Comparison of ENCODE assay signal across 1 cellular context in genomic region chr17:76737676-76738467, GRCh38.
TF ChIP-seq lines count a peak whose summit lies in the region.

Gene MFSD11, plus strand, starts transcription at chr17:76738119. Its CDS starts 234 bp downstream, at chr17:76738353.

TF ChIP-seq in K562, 482 proteins besides CTCF, POLR2A, EP300 and RAD21 (continued from another document and continues in another):
- TF ChIP-seq ZNF318 (IDR thresholded peaks at IDR 0.05; ENCODE audit: borderline replicate concordance in 1 of 2, low read depth in 1 of 2) (no peak), YY1 (IDR thresholded peaks at IDR 0.05; ENCODE audit: borderline replicate concordance in 1 of 3, control insufficient read depth in 1 of 3, extremely low read depth in 1 of 3, insufficient read depth in 3 of 3, insufficient read length in 1 of 3, insufficient replicate concordance in 2 of 3, low read depth in 1 of 3, low read length in 2 of 3) (peak in 2 of 3 experiments; percentile 58 to 61), ZBTB11 (CRISPR knock-in tag; IDR thresholded peaks at IDR 0.05) (peak in 1 of 3 experiments; percentile 45; a peak in 2 of 6 replicates), ZNF24 (IDR thresholded peaks at IDR 0.05) (peak; percentile 39; the same call in 1 of the 2 replicates), ZNF76 (CRISPR knock-in tag; IDR thresholded peaks at IDR 0.05; ENCODE audit: borderline replicate concordance) (peak; percentile 48; the same call in 1 of the 2 replicates), NRF1 (conservative IDR thresholded peaks at IDR 0.05 in 1 of 2, IDR thresholded peaks at IDR 0.05 in 1 of 2) (peak; percentile 93 to 95), ZBTB43 (CRISPR knock-in tag; IDR thresholded peaks at IDR 0.05) (no peak), U2AF1 (optimal IDR thresholded peaks at IDR 0.05; ENCODE audit: low read depth, low read length) (no peak), ZNF431 (CRISPR knock-in tag; IDR thresholded peaks at IDR 0.05) (no peak), HNRNPUL1 (IDR thresholded peaks at IDR 0.05; ENCODE audit: low read length) (no peak), SPI1 (IDR thresholded peaks at IDR 0.05; ENCODE audit: borderline replicate concordance, low read depth, low read length) (no peak), NR3C1 (CRISPR knock-in tag; IDR thresholded peaks at IDR 0.05) (no peak), PKNOX1 (IDR thresholded peaks at IDR 0.05) (peak; percentile 64), ZNF830 (CRISPR knock-in tag; IDR thresholded peaks at IDR 0.05) (no peak), TCF15 (CRISPR knock-in tag; IDR thresholded peaks at IDR 0.05) (no peak), ARHGAP35 (IDR thresholded peaks at IDR 0.05; ENCODE audit: partially characterized antibody) (no peak), FOXP4 (CRISPR knock-in tag; IDR thresholded peaks at IDR 0.05; ENCODE audit: borderline replicate concordance) (no peak), FOXK2 (conservative IDR thresholded peaks at IDR 0.05 in 1 of 2, IDR thresholded peaks at IDR 0.05 in 1 of 2; ENCODE audit: low read depth in 2 of 2) (no peak), STAT5A (IDR thresholded peaks at IDR 0.05; ENCODE audit: borderline replicate concordance, low read length) (no peak), ZBTB8A (IDR thresholded peaks at IDR 0.05; ENCODE audit: partially characterized antibody) (no peak), ARID3A (IDR thresholded peaks at IDR 0.05; ENCODE audit: borderline replicate concordance, low read depth, low read length) (no peak), DACH1 (IDR thresholded peaks at IDR 0.05; ENCODE audit: partially characterized antibody) (peak; percentile 37), FOXM1 (IDR thresholded peaks at IDR 0.05; ENCODE audit: low read depth) (no peak), FOXM1 (CRISPR knock-in tag; IDR thresholded peaks at IDR 0.05; ENCODE audit: low read depth) (no peak), FOXJ2 (tag; IDR thresholded peaks at IDR 0.05) (no peak), NR4A1 (CRISPR knock-in tag; IDR thresholded peaks at IDR 0.05) (no peak), NR4A1 (tag; IDR thresholded peaks at IDR 0.05) (peak; percentile 19; the same call in 1 of the 2 replicates), NCOA1 (IDR thresholded peaks at IDR 0.05; ENCODE audit: low read depth) (no peak), ELK3 (CRISPR knock-in tag; IDR thresholded peaks at IDR 0.05) (no peak), CHD1 (IDR thresholded peaks at IDR 0.05; ENCODE audit: low read length) (peak; percentile 4), ZBTB33 (CRISPR knock-in tag; IDR thresholded peaks at IDR 0.05) (no peak), ESRRA (IDR thresholded peaks at IDR 0.05; ENCODE audit: borderline replicate concordance, low read depth) (peak; percentile 80; the same call in 1 of the 2 replicates), SRSF9 (IDR thresholded peaks at IDR 0.05; ENCODE audit: borderline replicate concordance, low read depth, low read length) (no peak), ZFP30 (CRISPR knock-in tag; IDR thresholded peaks at IDR 0.05; ENCODE audit: borderline replicate concordance) (no peak)
